ENCODE assay signal across 13 cellular contexts in genomic region chr11:47899801-47900200, GRCh38. TPM values are rescaled to one million over a fixed set of nuclear protein-coding genes. Genes with fewer than 3 reads are reported as not detected.
DNase-seq lines count a peak whose midpoint lies in the region; ATAC-seq and TF ChIP-seq lines count a peak whose summit lies in the region.
"Had no signal": no experiment of that assay in that cellular context is flagged by ENCODE, and none has a peak within 500 bp of the region (broad histone marks: within the 10 kb centered on the region; RNA-seq: fewer than 3 reads in every experiment).

No MANE protein-coding gene starts in this region.

- H3K4me1 ChIP-seq in heart left ventricle = no peaks in the 10 kb centered on the region
- H3K4me1 ChIP-seq in CD4-positive, alpha-beta memory T cell (ENCODE audit: insufficient read depth, low read length) = peaks cover 10% of the 10 kb centered on the region
- H3K4me1 ChIP-seq: tibial artery had no signal

- TF ChIP-seq POLR2A in heart left ventricle (IDR thresholded peaks at IDR 0.05) = no peak

- H3K27me3 Mint-ChIP-seq in activated T-cell treated with anti-CD3 and anti-CD28 coated beads, Interleukin-2, amount 50 U/mL, for 4 hours (ENCODE audit: low read depth) = no peaks in the 10 kb centered on the region
- no peaks in the 10 kb centered on the region for H3K27me3 Mint-ChIP-seq in stimulated activated naive B cell treated with anti-CD40 and anti-IgM and Interleukin-4, amounts not matched to agents 10 μg/mL and 1 μg/mL and 100 μg/mL, for 72 hours
- H3K27me3 Mint-ChIP-seq in CD4-positive, alpha-beta memory T cell = no peaks in the 10 kb centered on the region
- peaks cover 6% of the 10 kb centered on the region for H3K27me3 Mint-ChIP-seq in activated T-helper 1 cell treated with anti-CD3 and anti-CD28 coated beads, Interleukin-12 subunit alpha, Interleukin-12 subunit beta, Interleukin-2, Interleukin-4 antibody, amounts not matched to agents 30 ng/mL and 10 ng/mL and 1 ng/mL, durations not matched to agents 14 hours and 24 hours and 36 hours (ENCODE audit: insufficient read depth)

- POLR2A ChIA-PET in CD4-positive, alpha-beta memory T cell (lab: Charles Lee; ENCODE audit: partially characterized antibody) = no interaction called here

- WGBS in heart left ventricle, 4 donors = 86 to 97% (median 91%) methylated on average over 2 of the region's 2 CpGs

- no peaks in the 10 kb centered on the region for H3K36me3 Mint-ChIP-seq in activated T-cell treated with anti-CD3 and anti-CD28 coated beads, Interleukin-2, amount 50 U/mL, for 4 hours (ENCODE audit: insufficient read depth)
- peaks cover 2 to 4% of the 10 kb centered on the region in 2 donors for H3K36me3 Mint-ChIP-seq in stimulated activated naive B cell treated with anti-CD40 and anti-IgM and Interleukin-4, amounts not matched to agents 10 μg/mL and 1 μg/mL and 100 μg/mL, for 72 hours
- H3K36me3 Mint-ChIP-seq in CD4-positive, alpha-beta memory T cell = peaks cover 0 to 2% of the 10 kb centered on the region in 2 donors
- no peaks in the 10 kb centered on the region for H3K36me3 Mint-ChIP-seq in activated T-helper 1 cell treated with anti-CD3 and anti-CD28 coated beads, Interleukin-12 subunit alpha, Interleukin-12 subunit beta, Interleukin-2, Interleukin-4 antibody, amounts not matched to agents 30 ng/mL and 10 ng/mL and 1 ng/mL, durations not matched to agents 14 hours and 24 hours and 36 hours (ENCODE audit: low read depth)
- H3K36me3 Mint-ChIP-seq: brain had no signal

- H3K4me3 ChIP-seq in heart left ventricle = no peak overlapping the region
- no peak overlapping the region for H3K4me3 ChIP-seq in CD4-positive, alpha-beta memory T cell (ENCODE audit: low read length in 2 of 2)
- H3K4me3 ChIP-seq: tibial artery had no signal

- peaks cover 0 to 6% (median 0%) of the 10 kb centered on the region in 12 donors for H3K9me3 ChIP-seq in heart left ventricle
- no peaks in the 10 kb centered on the region for H3K9me3 ChIP-seq in CD4-positive, alpha-beta memory T cell (ENCODE audit: control insufficient read depth in 1 of 2, low read length in 2 of 2)
- H3K9me3 ChIP-seq: tibial artery had no signal

- no peaks in the 10 kb centered on the region for H3K36me3 ChIP-seq in heart left ventricle
- H3K36me3 ChIP-seq in CD4-positive, alpha-beta memory T cell (ENCODE audit: insufficient read depth, low read length) = no peaks in the 10 kb centered on the region
- H3K36me3 ChIP-seq: tibial artery had no signal

- no peak for DNase-seq in activated T-cell treated with anti-CD3 and anti-CD28 coated beads, Interleukin-2, amount 50 U/mL, for 4 hours
- no peak for DNase-seq in activated T-cell treated with anti-CD3 and anti-CD28 coated beads, Interleukin-2, amount 50 U/mL, for 1 hour
- peak; percentile 61 for DNase-seq in stimulated activated naive B cell treated with anti-CD40 and anti-IgM and Interleukin-4, amounts not matched to agents 10 μg/mL and 1 μg/mL and 100 μg/mL, for 72 hours
- DNase-seq in heart left ventricle = no peak
- DNase-seq in CD4-positive, alpha-beta memory T cell = no peak
- no peak for DNase-seq in activated T-helper 1 cell treated with anti-CD3 and anti-CD28 coated beads, Interleukin-12 subunit alpha, Interleukin-12 subunit beta, Interleukin-2, Interleukin-4 antibody, amounts not matched to agents 30 ng/mL and 10 ng/mL and 1 ng/mL, durations not matched to agents 14 hours and 24 hours and 36 hours (ENCODE audit: low spot score)
- DNase-seq: activated CD4-positive, alpha-beta T cell treated with anti-CD3 and anti-CD28 coated beads for 48 hours; Kasumi-1; stimulated activated CD4-positive, alpha-beta T cell treated with anti-CD3 and anti-CD28 coated beads, Interleukin-15, amount 100 ng/mL, for 24 hours; tibial artery had no signal

- intact Hi-C loops in heart left ventricle (cut with DNase I) = no loop called here
- intact Hi-C loops in CD4-positive, alpha-beta memory T cell (cut with micrococcal nuclease) = no loop called here
- intact Hi-C loops in activated T-helper 1 cell treated with anti-CD3 and anti-CD28 coated beads, Interleukin-12 subunit alpha, Interleukin-12 subunit beta, Interleukin-2, Interleukin-4 antibody, amounts not matched to agents 30 ng/mL and 10 ng/mL and 1 ng/mL, durations not matched to agents 14 hours and 24 hours and 36 hours (cut with micrococcal nuclease) = no loop called here

- peak; percentile 30 to 35 for ATAC-seq in activated T-cell treated with anti-CD3 and anti-CD28 coated beads, Interleukin-2, amount 50 U/mL, for 4 hours
- peak; percentile 98 for ATAC-seq in HG02623 (IDR thresholded peaks at IDR 0.05; ENCODE audit: unreplicated experiment)
- ATAC-seq in HG03520 (IDR thresholded peaks at IDR 0.05; ENCODE audit: unreplicated experiment) = peak; percentile 96
- ATAC-seq in stimulated activated naive B cell treated with anti-CD40 and anti-IgM and Interleukin-4, amounts not matched to agents 10 μg/mL and 1 μg/mL and 100 μg/mL, for 72 hours (replicated peaks) = peak; percentile 99
- ATAC-seq in heart left ventricle = no peak

- no peaks in the 10 kb centered on the region for H3K27me3 ChIP-seq in heart left ventricle
- no peaks in the 10 kb centered on the region for H3K27me3 ChIP-seq in CD4-positive, alpha-beta memory T cell (ENCODE audit: insufficient read depth, low read length)
- H3K27me3 ChIP-seq: tibial artery had no signal

- H3K9me3 Mint-ChIP-seq in activated T-cell treated with anti-CD3 and anti-CD28 coated beads, Interleukin-2, amount 50 U/mL, for 4 hours = no peaks in the 10 kb centered on the region
- H3K9me3 Mint-ChIP-seq in stimulated activated naive B cell treated with anti-CD40 and anti-IgM and Interleukin-4, amounts not matched to agents 10 μg/mL and 1 μg/mL and 100 μg/mL, for 72 hours = peaks cover 0 to 1% of the 10 kb centered on the region in 2 donors
- H3K9me3 Mint-ChIP-seq in CD4-positive, alpha-beta memory T cell = peaks cover 0 to 2% (median 0%) of the 10 kb centered on the region in 8 donors
- H3K9me3 Mint-ChIP-seq in activated T-helper 1 cell treated with anti-CD3 and anti-CD28 coated beads, Interleukin-12 subunit alpha, Interleukin-12 subunit beta, Interleukin-2, Interleukin-4 antibody, amounts not matched to agents 30 ng/mL and 10 ng/mL and 1 ng/mL, durations not matched to agents 14 hours and 24 hours and 36 hours = no peaks in the 10 kb centered on the region

- no peak for TF ChIP-seq CTCF in heart left ventricle (IDR thresholded peaks at IDR 0.05)

- H3K4me1 Mint-ChIP-seq in activated T-cell treated with anti-CD3 and anti-CD28 coated beads, Interleukin-2, amount 50 U/mL, for 4 hours (ENCODE audit: low read depth) = peaks cover 11% of the 10 kb centered on the region
- H3K4me1 Mint-ChIP-seq in stimulated activated naive B cell treated with anti-CD40 and anti-IgM and Interleukin-4, amounts not matched to agents 10 μg/mL and 1 μg/mL and 100 μg/mL, for 72 hours = peaks cover 11 to 25% of the 10 kb centered on the region in 2 donors
- H3K4me1 Mint-ChIP-seq in CD4-positive, alpha-beta memory T cell = peaks cover 7 to 22% (median 13%) of the 10 kb centered on the region in 4 donors
- peaks cover 7% of the 10 kb centered on the region for H3K4me1 Mint-ChIP-seq in activated T-helper 1 cell treated with anti-CD3 and anti-CD28 coated beads, Interleukin-12 subunit alpha, Interleukin-12 subunit beta, Interleukin-2, Interleukin-4 antibody, amounts not matched to agents 30 ng/mL and 10 ng/mL and 1 ng/mL, durations not matched to agents 14 hours and 24 hours and 36 hours (ENCODE audit: low read depth)
- H3K4me1 Mint-ChIP-seq: brain had no signal

- H3K27ac ChIP-seq in heart left ventricle = no peak overlapping the region
- H3K27ac ChIP-seq in CD4-positive, alpha-beta memory T cell (ENCODE audit: low read depth, low read length) = no peak overlapping the region
- H3K27ac ChIP-seq: tibial artery had no signal

- no peak overlapping the region for H3K4me3 Mint-ChIP-seq in activated T-cell treated with anti-CD3 and anti-CD28 coated beads, Interleukin-2, amount 50 U/mL, for 4 hours
- H3K4me3 Mint-ChIP-seq in stimulated activated naive B cell treated with anti-CD40 and anti-IgM and Interleukin-4, amounts not matched to agents 10 μg/mL and 1 μg/mL and 100 μg/mL, for 72 hours = no peak overlapping the region
- H3K4me3 Mint-ChIP-seq in CD4-positive, alpha-beta memory T cell = peak overlapping the region in 2 of 8 donors; percentile 4 to 10
- H3K4me3 Mint-ChIP-seq in activated T-helper 1 cell treated with anti-CD3 and anti-CD28 coated beads, Interleukin-12 subunit alpha, Interleukin-12 subunit beta, Interleukin-2, Interleukin-4 antibody, amounts not matched to agents 30 ng/mL and 10 ng/mL and 1 ng/mL, durations not matched to agents 14 hours and 24 hours and 36 hours = no peak overlapping the region
- H3K4me3 Mint-ChIP-seq: brain had no signal

- peak overlapping the region; percentile 22 for H3K27ac Mint-ChIP-seq in stimulated activated naive B cell treated with anti-CD40 and anti-IgM and Interleukin-4, amounts not matched to agents 10 μg/mL and 1 μg/mL and 100 μg/mL, for 72 hours
- peak overlapping the region in 2 of 7 donors; percentile 8 to 43 for H3K27ac Mint-ChIP-seq in CD4-positive, alpha-beta memory T cell
- no peak overlapping the region for H3K27ac Mint-ChIP-seq in activated T-helper 1 cell treated with anti-CD3 and anti-CD28 coated beads, Interleukin-12 subunit alpha, Interleukin-12 subunit beta, Interleukin-2, Interleukin-4 antibody, amounts not matched to agents 30 ng/mL and 10 ng/mL and 1 ng/mL, durations not matched to agents 14 hours and 24 hours and 36 hours
- H3K27ac Mint-ChIP-seq: brain had no signal

- CTCF ChIA-PET in CD4-positive, alpha-beta memory T cell (lab: Charles Lee; ENCODE audit: partially characterized antibody) = no interaction called here

RNA-seq across cellular contexts. Expression of gene NUP160, which starts 51.7 kb away (rescaled TPM):
- 10 to 100 TPM; 76.6 to 86.7 (median 80.4) TPM for total RNA-seq in activated T-cell treated with anti-CD3 and anti-CD28 coated beads, Interleukin-2, amount 50 U/mL, for 4 hours
- 10 to 100 TPM in 8 of 9 donors, 1 to 10 TPM in 1; 9.4 to 19.7 (median 14.1) TPM for total RNA-seq in heart left ventricle
- 10 to 100 TPM; 10.6 to 12.9 TPM for polyA plus RNA-seq in heart left ventricle
- total RNA-seq in CD4-positive, alpha-beta memory T cell = 10 to 100 TPM; 57.6 to 62.2 TPM
- polyA plus RNA-seq in CD4-positive, alpha-beta memory T cell = 10 to 100 TPM; 35.6 to 44.3 TPM
- 91.9 and 98.6 TPM in 2 replicates for total RNA-seq in activated T-helper 1 cell treated with anti-CD3 and anti-CD28 coated beads, Interleukin-12 subunit alpha, Interleukin-12 subunit beta, Interleukin-2, Interleukin-4 antibody, amounts not matched to agents 30 ng/mL and 10 ng/mL and 1 ng/mL, durations not matched to agents 14 hours and 24 hours and 36 hours

Comparison
In these comparisons a context has a peak if more than half of its experiments do, and no peak if none do; other contexts are left out.
1. ATAC-seq: peak in activated T-cell treated with anti-CD3 and anti-CD28 coated beads, Interleukin-2, amount 50 U/mL, for 4 hours (2 of 2), HG02623 (single experiment), HG03520 (single experiment) and stimulated activated naive B cell treated with anti-CD40 and anti-IgM and Interleukin-4, amounts not matched to agents 10 μg/mL and 1 μg/mL and 100 μg/mL, for 72 hours (2 of 2); none in heart left ventricle (0 of 4).